35 cellular contexts compared by ENCODE assay signal in the genomic region with DNA sequence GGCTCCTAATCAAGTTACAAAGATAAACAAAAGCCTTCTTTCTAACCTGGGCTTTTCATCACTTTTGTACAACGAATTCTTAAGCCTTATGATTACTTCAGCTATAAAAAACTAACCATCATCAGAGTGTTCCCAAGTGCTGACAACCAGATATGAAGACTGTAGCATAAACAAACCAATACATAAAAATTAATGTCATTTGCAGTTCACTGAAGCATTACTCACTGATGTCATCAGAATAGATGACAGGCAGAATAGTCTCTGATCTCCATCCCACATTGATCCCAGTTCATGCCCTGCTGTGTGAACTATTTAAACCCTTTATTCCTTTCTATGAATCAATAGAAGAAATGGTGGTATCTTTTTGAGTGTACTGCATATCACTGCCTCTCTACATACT.
"Had no signal": no experiment of that assay in that cellular context is flagged by ENCODE, and none has a peak within 500 bp of the region (broad histone marks: within the 10 kb centered on the region; RNA-seq: fewer than 3 reads in every experiment).

No MANE protein-coding gene starts in this region.

- FAIRE-seq: colon, endometrium, frontal cortex had no signal

- H3K4me1 ChIP-seq: breast epithelium, esophagus squamous epithelium, left lung, lower lobe of right lung, pancreas, prostate gland, uterus had no signal

- H3K27ac Mint-ChIP-seq: activated CD4-positive, alpha-beta memory T cell treated with anti-CD3 and anti-CD28 coated beads, Interleukin-2, amount 10 ng/mL, durations not matched to agents 7 days and 5 days; activated CD4-positive, alpha-beta T cell treated with anti-CD3 and anti-CD28 coated beads, Interleukin-2, amount 10 ng/mL, durations not matched to agents 7 days and 5 days; activated naive CD4-positive, alpha-beta T cell treated with anti-CD3 and anti-CD28 coated beads, Interleukin-2, amount 50 U/mL, for 24 hours; activated T-helper 2 cell treated with anti-CD3 and anti-CD28 coated beads, Interferon-gamma antibody, Interleukin-2, Interleukin-4, amounts not matched to agents 10 μg/mL and 5 μg/mL and 100 μg/mL, durations not matched to agents 14 hours and 24 hours and 36 hours; natural killer cell treated with Interleukin-12 subunit alpha and Interleukin-12 subunit beta and Interleukin-15 and Interleukin-18, amount 100 ng/mL, for 72 hours; stimulated activated memory B cell treated with anti-CD40 and anti-IgM and Interleukin-4, amounts not matched to agents 10 μg/mL and 1 μg/mL and 100 μg/mL, for 72 hours; type B pancreatic cell had no signal

- H3K9me3 Mint-ChIP-seq: activated CD4-positive, alpha-beta memory T cell treated with anti-CD3 and anti-CD28 coated beads, Interleukin-2, amount 10 ng/mL, durations not matched to agents 7 days and 5 days; activated CD4-positive, alpha-beta T cell treated with anti-CD3 and anti-CD28 coated beads, Interleukin-2, amount 10 ng/mL, durations not matched to agents 7 days and 5 days; activated naive CD4-positive, alpha-beta T cell treated with anti-CD3 and anti-CD28 coated beads, Interleukin-2, amount 50 U/mL, for 24 hours; activated T-cell treated with anti-CD3 and anti-CD28 coated beads, Interleukin-2, amount 50 U/mL, for 4 hours; activated T-helper 2 cell treated with anti-CD3 and anti-CD28 coated beads, Interferon-gamma antibody, Interleukin-2, Interleukin-4, amounts not matched to agents 10 μg/mL and 5 μg/mL and 100 μg/mL, durations not matched to agents 14 hours and 24 hours and 36 hours; natural killer cell treated with Interleukin-12 subunit alpha and Interleukin-12 subunit beta and Interleukin-15 and Interleukin-18, amount 100 ng/mL, for 72 hours; stimulated activated memory B cell treated with anti-CD40 and anti-IgM and Interleukin-4, amounts not matched to agents 10 μg/mL and 1 μg/mL and 100 μg/mL, for 72 hours; stimulated activated naive CD8-positive, alpha-beta T cell treated with anti-CD3 and anti-CD28 coated beads, Interleukin-15, amount 100 ng/mL, for 72 hours; type B pancreatic cell; WTC11 had no signal

- H3K4me3 Mint-ChIP-seq: activated CD4-positive, alpha-beta memory T cell treated with anti-CD3 and anti-CD28 coated beads, Interleukin-2, amount 10 ng/mL, durations not matched to agents 7 days and 5 days; activated CD4-positive, alpha-beta T cell treated with anti-CD3 and anti-CD28 coated beads, Interleukin-2, amount 10 ng/mL, durations not matched to agents 7 days and 5 days; activated naive CD4-positive, alpha-beta T cell treated with anti-CD3 and anti-CD28 coated beads, Interleukin-2, amount 50 U/mL, for 24 hours; activated T-cell treated with anti-CD3 and anti-CD28 coated beads, Interleukin-2, amount 50 U/mL, for 4 hours; natural killer cell treated with Interleukin-12 subunit alpha and Interleukin-12 subunit beta and Interleukin-15 and Interleukin-18, amount 100 ng/mL, for 72 hours; stimulated activated memory B cell treated with anti-CD40 and anti-IgM and Interleukin-4, amounts not matched to agents 10 μg/mL and 1 μg/mL and 100 μg/mL, for 72 hours; stimulated activated naive CD8-positive, alpha-beta T cell treated with anti-CD3 and anti-CD28 coated beads, Interleukin-15, amount 100 ng/mL, for 72 hours; type B pancreatic cell; WTC11 had no signal

- H3K27me3 Mint-ChIP-seq: activated CD4-positive, alpha-beta memory T cell treated with anti-CD3 and anti-CD28 coated beads, Interleukin-2, amount 10 ng/mL, durations not matched to agents 7 days and 5 days; activated CD4-positive, alpha-beta T cell treated with anti-CD3 and anti-CD28 coated beads, Interleukin-2, amount 10 ng/mL, durations not matched to agents 7 days and 5 days; activated naive CD4-positive, alpha-beta T cell treated with anti-CD3 and anti-CD28 coated beads, Interleukin-2, amount 50 U/mL, for 24 hours; natural killer cell treated with Interleukin-12 subunit alpha and Interleukin-12 subunit beta and Interleukin-15 and Interleukin-18, amount 100 ng/mL, for 72 hours; stimulated activated memory B cell treated with anti-CD40 and anti-IgM and Interleukin-4, amounts not matched to agents 10 μg/mL and 1 μg/mL and 100 μg/mL, for 72 hours; stimulated activated naive CD8-positive, alpha-beta T cell treated with anti-CD3 and anti-CD28 coated beads, Interleukin-15, amount 100 ng/mL, for 72 hours; type B pancreatic cell had no signal

- H3K36me3 Mint-ChIP-seq: type B pancreatic cell, WTC11 had no signal

- DNase-seq: activated CD4-positive, alpha-beta memory T cell treated with anti-CD3 and anti-CD28 coated beads, Interleukin-2, amount 10 ng/mL, durations not matched to agents 7 days and 5 days; activated CD4-positive, alpha-beta T cell treated with anti-CD3 and anti-CD28 coated beads for 1 hour; activated CD4-positive, alpha-beta T cell treated with anti-CD3 and anti-CD28 coated beads, Interleukin-2, amount 10 ng/mL, durations not matched to agents 7 days and 5 days; activated T-cell treated with anti-CD3 and anti-CD28 coated beads, Interleukin-2, amount 50 U/mL, for 4 hours; central memory CD4-positive, alpha-beta T cell; dermis blood vessel endothelial cell; effector CD4-positive, alpha-beta T cell; esophagus squamous epithelium; left lung; lower lobe of right lung; mesendoderm; mucosa of descending colon; nucleus accumbens; pancreas; retina; stimulated activated CD4-positive, alpha-beta T cell treated with anti-CD3 and anti-CD28 coated beads, Interleukin-1b, Interleukin-23, amount 100 ng/mL, for 48 hours; stimulated activated CD4-positive, alpha-beta T cell treated with anti-CD3 and anti-CD28 coated beads, Interleukin-4, amount 100 ng/mL, for 4 hours; stimulated activated CD8-positive, alpha-beta memory T cell treated with anti-CD3 and anti-CD28 coated beads, Interleukin-4, amount 100 ng/mL, for 48 hours; stimulated activated naive CD8-positive, alpha-beta T cell treated with anti-CD3 and anti-CD28 coated beads, Interleukin-15, amount 100 ng/mL, for 72 hours; substantia nigra; uterus had no signal

- H3K9me3 ChIP-seq: breast epithelium, esophagus squamous epithelium, left lung, lower lobe of right lung, mucosa of descending colon, pancreas, prostate gland, uterus had no signal

- H3K27ac ChIP-seq: breast epithelium, epithelial cell of prostate, esophagus squamous epithelium, left lung, lower lobe of right lung, pancreas, prostate gland, uterus had no signal

- ATAC-seq: activated T-cell treated with anti-CD3 and anti-CD28 coated beads, Interleukin-2, amount 50 U/mL, for 4 hours; left lung; lower lobe of right lung; mucosa of descending colon; natural killer cell treated with Interleukin-12 subunit alpha and Interleukin-12 subunit beta and Interleukin-15 and Interleukin-18, amount 100 ng/mL, for 72 hours; pancreas; sciatic nerve; stimulated activated memory B cell treated with anti-CD40 and anti-IgM and Interleukin-4, amounts not matched to agents 10 μg/mL and 1 μg/mL and 100 μg/mL, for 72 hours; stimulated activated naive CD8-positive, alpha-beta T cell treated with anti-CD3 and anti-CD28 coated beads, Interleukin-15, amount 100 ng/mL, for 72 hours; WTC11 had no signal

- H3K4me1 Mint-ChIP-seq: activated CD4-positive, alpha-beta memory T cell treated with anti-CD3 and anti-CD28 coated beads, Interleukin-2, amount 10 ng/mL, durations not matched to agents 7 days and 5 days; activated CD4-positive, alpha-beta T cell treated with anti-CD3 and anti-CD28 coated beads, Interleukin-2, amount 10 ng/mL, durations not matched to agents 7 days and 5 days; activated naive CD4-positive, alpha-beta T cell treated with anti-CD3 and anti-CD28 coated beads, Interleukin-2, amount 50 U/mL, for 24 hours had no signal

- H3K36me3 ChIP-seq: breast epithelium, left lung, pancreas, prostate gland, uterus had no signal

- H3K27me3 ChIP-seq: breast epithelium, esophagus squamous epithelium, left lung, pancreas, uterus had no signal

- H3K4me2 ChIP-seq: smooth muscle cell had no signal

- H3K4me3 ChIP-seq: breast epithelium, esophagus squamous epithelium, left lung, lower lobe of right lung, mucosa of descending colon, pancreas, prostate gland, smooth muscle cell, uterus had no signal
